In the genomic region with DNA sequence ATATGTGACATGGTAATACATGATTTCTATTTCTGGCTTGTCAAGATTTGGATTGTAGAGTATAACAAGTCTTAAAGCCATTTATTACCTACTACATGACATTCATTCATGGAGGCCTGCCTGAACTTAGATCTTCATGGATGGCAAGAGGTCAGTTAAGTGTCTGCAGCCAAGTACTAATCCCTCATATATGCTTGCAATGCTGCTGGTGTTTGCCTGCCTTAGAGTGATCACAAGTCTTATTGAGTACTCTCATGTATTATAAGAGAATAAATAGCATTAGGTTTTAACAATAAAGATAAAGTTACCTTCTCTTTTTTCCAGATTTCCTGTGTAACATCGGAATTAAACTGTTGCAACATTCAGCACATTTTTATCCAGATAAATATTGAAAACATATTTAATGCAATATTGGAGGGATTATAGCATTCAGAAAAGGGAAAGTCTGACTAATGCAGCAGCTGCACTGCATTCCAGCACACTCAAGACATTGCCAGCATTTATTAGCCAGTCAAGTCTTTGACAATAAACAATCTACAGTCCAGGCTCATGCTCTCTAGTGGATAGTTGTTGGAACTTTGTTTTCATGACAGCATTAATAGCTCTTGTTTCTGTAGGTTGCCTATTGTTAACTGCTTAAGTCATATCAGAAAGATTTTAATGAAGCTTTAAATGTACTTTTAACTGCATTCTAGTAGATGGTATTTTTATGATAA, we compare ENCODE assay signal across 9 cellular contexts.
DNase-seq lines count a peak whose midpoint lies in the region; ATAC-seq and TF ChIP-seq lines count a peak whose summit lies in the region.
"Had no signal": no experiment of that assay in that cellular context is flagged by ENCODE, and none has a peak within 500 bp of the region (broad histone marks: within the 10 kb centered on the region; RNA-seq: fewer than 3 reads in every experiment).

No MANE protein-coding gene starts in this region.

- ATAC-seq in GM21737 (IDR thresholded peaks at IDR 0.05; ENCODE audit: unreplicated experiment) = no peak

- H3K36me3 ChIP-seq in BE2C = no peaks in the 10 kb centered on the region

- no peaks in the 10 kb centered on the region for H3K27me3 ChIP-seq in BE2C

- peak overlapping the region; percentile 74 to 80 (median 74) for H3K27ac Mint-ChIP-seq in nephron

- no peaks in the 10 kb centered on the region for H3K27me3 Mint-ChIP-seq in nephron (ENCODE audit: low read depth)

- peaks cover 5% of the 10 kb centered on the region for H3K9me3 Mint-ChIP-seq in nephron

- H3K4me3 ChIP-seq in BE2C (ENCODE audit: low read depth, low read length) = no peak overlapping the region
- no peak overlapping the region for H3K4me3 ChIP-seq in fibroblast of pulmonary artery (replicated peaks; ENCODE audit: low read depth, low read length)

- peaks cover 13% of the 10 kb centered on the region for H3K4me1 Mint-ChIP-seq in nephron

- no peak for DNase-seq in BE2C
- DNase-seq in RPMI7951 (ENCODE audit: low read depth) = peak; percentile 8
- DNase-seq in fibroblast of pulmonary artery (ENCODE audit: low read depth) = peak; percentile 89
- no peak for DNase-seq in dermis blood vessel endothelial cell
- DNase-seq in occipital lobe (lab: John Stamatoyannopoulos, UW) = no peak
- DNase-seq in activated CD4-positive, alpha-beta T cell treated with anti-CD3 and anti-CD28 coated beads for 4 hours = no peak
- DNase-seq: central memory CD4-positive, alpha-beta T cell had no signal

- TF ChIP-seq CTCF in BE2C (IDR thresholded peaks at IDR 0.05; ENCODE audit: low read depth, low read length) (peak; percentile 27; the same call in 1 of the 2 replicates), fibroblast of pulmonary artery (IDR thresholded peaks at IDR 0.05; ENCODE audit: low read length, missing control alignments) (peak; percentile 52), nephron (IDR thresholded peaks at IDR 0.05; ENCODE audit: unreplicated experiment in 3 of 3) (peak; percentile 34 to 39 (median 38))

- H3K4me3 Mint-ChIP-seq in nephron = peak overlapping the region in 1 of 3 experiments; percentile 12

- no peaks in the 10 kb centered on the region for H3K9me3 ChIP-seq in BE2C

- H3K4me1 ChIP-seq in BE2C = peaks cover 3% of the 10 kb centered on the region

- no peaks in the 10 kb centered on the region for H3K36me3 Mint-ChIP-seq in nephron (ENCODE audit: low read depth)

Comparison
In these comparisons a context has a peak if more than half of its experiments do, and no peak if none do; other contexts are left out.
1. DNase-seq: peak in RPMI7951 (single experiment) and fibroblast of pulmonary artery (single experiment); none in BE2C (single experiment), dermis blood vessel endothelial cell (single experiment), occipital lobe (single experiment) and activated CD4-positive, alpha-beta T cell treated with anti-CD3 and anti-CD28 coated beads for 4 hours (0 of 2).
2. Peak in every context shown above with its lines, with median percentiles within 50 percentile points of each other: CTCF ChIP-seq.